21 cellular contexts compared by ENCODE assay signal in the genomic region with DNA sequence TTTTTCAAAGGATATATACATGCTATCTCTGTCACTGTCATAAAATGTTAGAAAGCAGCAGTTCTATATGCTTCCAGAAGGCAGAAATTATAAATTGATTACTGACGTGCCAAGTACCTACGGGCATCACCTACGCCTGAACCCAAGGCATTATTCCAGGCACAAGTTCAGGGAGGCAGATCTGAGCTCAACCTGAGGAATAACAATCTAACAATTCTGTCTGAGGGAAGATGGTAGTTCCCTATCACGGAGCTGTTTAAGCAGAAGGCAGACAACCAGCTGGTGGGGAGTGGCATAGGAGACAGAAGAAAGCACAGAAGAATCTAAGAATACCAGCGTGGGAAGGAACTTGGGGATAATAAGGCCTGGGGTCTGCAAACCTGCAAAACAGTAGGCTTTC. TPM values are rescaled to one million over a fixed set of nuclear protein-coding genes. Genes with fewer than 3 reads are reported as not detected.
DNase-seq lines count a peak whose midpoint lies in the region; ATAC-seq and TF ChIP-seq lines count a peak whose summit lies in the region.
"Had no signal": no experiment of that assay in that cellular context is flagged by ENCODE, and none has a peak within 500 bp of the region (broad histone marks: within the 10 kb centered on the region; RNA-seq: fewer than 3 reads in every experiment).

No MANE protein-coding gene starts in this region.

- H3K4me2 ChIP-seq in BLaER1 treated with 17β-estradiol and CSF1 and Interleukin-3, amounts not matched to agents 10 nM and 100 nM, result peak overlapping the region in 10 of 11 experiments; percentile 25 to 95 (median 90); a peak in 20 of 22 replicates
- H3K4me2 ChIP-seq: KMS-11 had no signal

- no peaks in the 10 kb centered on the region for H3K36me3 Mint-ChIP-seq in brain
- H3K36me3 Mint-ChIP-seq in naive thymus-derived CD8-positive, alpha-beta T cell, result peaks cover 0 to 2% (median 0%) of the 10 kb centered on the region in 3 donors

- H3K4me1 Mint-ChIP-seq in brain, result peaks cover 38% of the 10 kb centered on the region
- H3K4me1 Mint-ChIP-seq in naive thymus-derived CD8-positive, alpha-beta T cell, result peaks cover 38 to 73% (median 67%) of the 10 kb centered on the region in 4 donors

- POLR2A ChIA-PET in naive thymus-derived CD8-positive, alpha-beta T cell (lab: Charles Lee), result interaction anchor here (0.7 to 6.8 kb wide), 7 partner anchors 10 to 170 kb away, joined by 3 to 92 read pairs (median 6); a partner anchor contains a TSS

- peak overlapping the region in 4 of 5 experiments; percentile 61 to 96 (median 78) for H3K27ac Mint-ChIP-seq in brain
- H3K27ac Mint-ChIP-seq in naive thymus-derived CD8-positive, alpha-beta T cell, result peak overlapping the region; percentile 93 to 99 (median 98)

- peaks cover 3 to 42% (median 19%) of the 10 kb centered on the region in 11 experiments; a peak in 19 of 22 replicates for H3K36me3 ChIP-seq in BLaER1 treated with 17β-estradiol and CSF1 and Interleukin-3, amounts not matched to agents 10 nM and 100 nM
- H3K36me3 ChIP-seq: right atrium auricular region had no signal

- 0 out of 22 replicates have a peak, but pooled peaks cover 0 to 5% (median 0%) of the 10 kb centered on the region in 11 experiments for H3K9me3 ChIP-seq in BLaER1 treated with 17β-estradiol and CSF1 and Interleukin-3, amounts not matched to agents 10 nM and 100 nM (replicated peaks in 1 of 11)
- H3K9me3 ChIP-seq: right atrium auricular region had no signal

- DNase-seq in HL-60 (ENCODE audit: low read depth in 1 of 2, low spot score in 1 of 2) (no peak), NCI-H146 treated with DMSO at 0.1 percent for 48 hours (lab: John Stamatoyannopoulos, UW; ENCODE audit: unreplicated experiment) (no peak), DMS 273 treated with DMSO at 0.1 percent for 48 hours (lab: John Stamatoyannopoulos, UW) (no peak), cortex of kidney (lab: John Stamatoyannopoulos, UW) (no peak)
- DNase-seq in naive thymus-derived CD8-positive, alpha-beta T cell, result no peak
- DNase-seq: activated effector memory CD4-positive, alpha-beta T cell treated with Interleukin-2 at 50 U/mL for 16 hours; foreskin melanocyte; NCI-H1092; NCI-H2107; NCI-H526 treated with DMSO at 0.1 percent for 48 hours; occipital lobe; stimulated activated CD4-positive, alpha-beta T cell treated with anti-CD3 and anti-CD28 coated beads, Interleukin-15, amount 100 ng/mL, for 24 hours; WERI-Rb-1 had no signal

- no peaks in the 10 kb centered on the region for H3K27me3 ChIP-seq in BLaER1 treated with 17β-estradiol and CSF1 and Interleukin-3, amounts not matched to agents 10 nM and 100 nM
- H3K27me3 ChIP-seq in HL-60 (ENCODE audit: insufficient read depth, poor library complexity, severe bottlenecking), result no peaks in the 10 kb centered on the region
- H3K27me3 ChIP-seq: right atrium auricular region had no signal

- H3K4me3 ChIP-seq in BLaER1 treated with 17β-estradiol and CSF1 and Interleukin-3, amounts not matched to agents 10 nM and 100 nM, result no peak overlapping the region
- no peak overlapping the region for H3K4me3 ChIP-seq in HL-60 (replicated peaks; ENCODE audit: insufficient read depth, low read length)
- H3K4me3 ChIP-seq: right atrium auricular region had no signal

- no peaks in the 10 kb centered on the region for H4K20me1 ChIP-seq in BLaER1 treated with 17β-estradiol and CSF1 and Interleukin-3, amounts not matched to agents 10 nM and 100 nM

- no peaks in the 10 kb centered on the region for H3K9me3 Mint-ChIP-seq in brain
- H3K9me3 Mint-ChIP-seq in naive thymus-derived CD8-positive, alpha-beta T cell, result no peaks in the 10 kb centered on the region
- H3K9me3 Mint-ChIP-seq: stimulated activated naive CD8-positive, alpha-beta T cell treated with anti-CD3 and anti-CD28 coated beads, Interleukin-15, amount 100 ng/mL, for 72 hours had no signal

- no peaks in the 10 kb centered on the region for H3K27me3 Mint-ChIP-seq in brain
- no peaks in the 10 kb centered on the region for H3K27me3 Mint-ChIP-seq in naive thymus-derived CD8-positive, alpha-beta T cell
- H3K27me3 Mint-ChIP-seq: stimulated activated naive CD8-positive, alpha-beta T cell treated with anti-CD3 and anti-CD28 coated beads, Interleukin-15, amount 100 ng/mL, for 72 hours had no signal

- ATAC-seq in naive thymus-derived CD8-positive, alpha-beta T cell, result no peak
- no peak for ATAC-seq in HG03025 (IDR thresholded peaks at IDR 0.05; ENCODE audit: low FRiP score, unreplicated experiment)
- ATAC-seq: Right ventricle myocardium inferior; stimulated activated naive CD8-positive, alpha-beta T cell treated with anti-CD3 and anti-CD28 coated beads, Interleukin-15, amount 100 ng/mL, for 72 hours had no signal

- peak overlapping the region in 10 of 11 experiments; percentile 86 to 98 (median 96); a peak in 20 of 22 replicates for H3K27ac ChIP-seq in BLaER1 treated with 17β-estradiol and CSF1 and Interleukin-3, amounts not matched to agents 10 nM and 100 nM
- 0 out of 2 replicates have a peak overlapping the region, but pooled peaks have one; percentile 8 for H3K27ac ChIP-seq in HL-60 (replicated peaks)
- H3K27ac ChIP-seq: epithelial cell of prostate, KMS-11, right atrium auricular region, WERI-Rb-1 had no signal

- peak overlapping the region in 1 of 5 experiments; percentile 23 for H3K4me3 Mint-ChIP-seq in brain
- H3K4me3 Mint-ChIP-seq in naive thymus-derived CD8-positive, alpha-beta T cell, result peak overlapping the region in 8 of 10 donors; percentile 64 to 94 (median 86)

- TF ChIP-seq CTCF in HL-60 (IDR thresholded peaks at IDR 0.05; ENCODE audit: insufficient read depth, low read length) (no peak), brain (conservative IDR thresholded peaks at IDR 0.05) (no peak)

- H3K4me1 ChIP-seq in BLaER1 treated with 17β-estradiol and CSF1 and Interleukin-3, amounts not matched to agents 10 nM and 100 nM, result peaks cover 90 to 100% (median 100%) of the 10 kb centered on the region in 10 experiments

- H3K9ac ChIP-seq in BLaER1 treated with 17β-estradiol and CSF1 and Interleukin-3, amounts not matched to agents 10 nM and 100 nM, result peak overlapping the region in 9 of 11 experiments; percentile 25 to 87 (median 77); a peak in 14 of 22 replicates
- H3K9ac ChIP-seq: KMS-11 had no signal

RNA-seq across cellular contexts. Expression of a gene that starts 40.4 kb away (rescaled TPM):
- 31.8 TPM for polyA plus RNA-seq in brain (ENCODE audit: insufficient read depth, low read depth, low replicate concordance)
- 10 to 100 TPM; 16.2 to 17.7 TPM for total RNA-seq in naive thymus-derived CD8-positive, alpha-beta T cell
- 10 to 100 TPM in 1 of 3 donors, 1 to 10 TPM in 2; 4.5 to 14.2 (median 8.5) TPM for polyA plus RNA-seq in naive thymus-derived CD8-positive, alpha-beta T cell
